ENCODE assay signal across 24 cellular contexts in genomic region chr1:43902058-43902831, GRCh38. TPM values are rescaled to one million over a fixed set of nuclear protein-coding genes. Genes with fewer than 3 reads are reported as not detected.
A peak's percentile ranks its signal among the peaks of the same experiment; 100 is the strongest.
DNase-seq lines count a peak whose midpoint lies in the region; ATAC-seq and TF ChIP-seq lines count a peak whose summit lies in the region.
"Had no signal": no experiment of that assay in that cellular context is flagged by ENCODE, and none has a peak within 500 bp of the region (broad histone marks: within the 10 kb centered on the region; RNA-seq: fewer than 3 reads in every experiment).

No MANE protein-coding gene starts in this region.

- H3K9me3 ChIP-seq in body of pancreas, result no peaks in the 10 kb centered on the region
- H3K9me3 ChIP-seq in prostate gland, result no peaks in the 10 kb centered on the region
- no peaks in the 10 kb centered on the region for H3K9me3 ChIP-seq in gastrocnemius medialis
- H3K9me3 ChIP-seq: sigmoid colon, vagina had no signal

- 21 to 58% methylated on average over 3 to 4 of the region's 4 CpGs for WGBS in body of pancreas, 2 donors
- 70% methylated on average over 4 of the region's 4 CpGs for WGBS in prostate gland

- no peak overlapping the region for H3K4me3 Mint-ChIP-seq in activated CD4-positive, alpha-beta T cell treated with anti-CD3 and anti-CD28 coated beads, Interleukin-2, amount 10 ng/mL, durations not matched to agents 7 days and 5 days
- H3K4me3 Mint-ChIP-seq: activated CD4-positive, alpha-beta memory T cell treated with anti-CD3 and anti-CD28 coated beads, Interleukin-2, amount 10 ng/mL, durations not matched to agents 7 days and 5 days; HFFc6; immature natural killer cell; natural killer cell had no signal

- H3K27me3 Mint-ChIP-seq in activated CD4-positive, alpha-beta T cell treated with anti-CD3 and anti-CD28 coated beads, Interleukin-2, amount 10 ng/mL, durations not matched to agents 7 days and 5 days, result no peaks in the 10 kb centered on the region
- H3K27me3 Mint-ChIP-seq: activated CD4-positive, alpha-beta memory T cell treated with anti-CD3 and anti-CD28 coated beads, Interleukin-2, amount 10 ng/mL, durations not matched to agents 7 days and 5 days had no signal

- intact Hi-C loops in body of pancreas (cut with DNase I), result no loop called here
- intact Hi-C loops in prostate gland (cut with DNase I), result no loop called here
- intact Hi-C loops in gastrocnemius medialis (cut with DNase I; ENCODE audit: low total_unique reads), result no loop called here

- CTCF ChIA-PET in activated CD4-positive, alpha-beta T cell treated with anti-CD3 and anti-CD28 coated beads, Interleukin-2, amount 10 ng/mL, durations not matched to agents 7 days and 5 days (lab: Charles Lee), result interaction anchor here (1.0 to 1.4 kb wide), 3 partner anchors 26 to 139 kb away, joined by 5 to 7 read pairs (median 6); no protein-coding TSS in a partner anchor

- H3K27ac Mint-ChIP-seq in activated CD4-positive, alpha-beta T cell treated with anti-CD3 and anti-CD28 coated beads, Interleukin-2, amount 10 ng/mL, durations not matched to agents 7 days and 5 days, result peak overlapping the region; percentile 25
- H3K27ac Mint-ChIP-seq: HFFc6, immature natural killer cell, natural killer cell had no signal

- H3K4me1 Mint-ChIP-seq in activated CD4-positive, alpha-beta T cell treated with anti-CD3 and anti-CD28 coated beads, Interleukin-2, amount 10 ng/mL, durations not matched to agents 7 days and 5 days, result peaks cover 2% of the 10 kb centered on the region
- H3K4me1 Mint-ChIP-seq: activated CD4-positive, alpha-beta memory T cell treated with anti-CD3 and anti-CD28 coated beads, Interleukin-2, amount 10 ng/mL, durations not matched to agents 7 days and 5 days; immature natural killer cell; natural killer cell had no signal

- DNase-seq in activated CD4-positive, alpha-beta T cell treated with anti-CD3 and anti-CD28 coated beads, Interleukin-2, amount 10 ng/mL, durations not matched to agents 7 days and 5 days, result no peak
- no peak for DNase-seq in activated CD4-positive, alpha-beta T cell treated with anti-CD3 and anti-CD28 coated beads, Interleukin-2, amount 50 U/mL, for 48 hours
- DNase-seq in NCI-H2029 treated with DMSO at 0.1 percent for 48 hours (lab: John Stamatoyannopoulos, UW) (peak; percentile 68), body of pancreas (peak in 3 of 4 donors; percentile 33 to 59 (median 54)), prostate gland (ENCODE audit: low spot score) (peak; percentile 25), Kasumi-1 (lab: John Stamatoyannopoulos, UW) (no peak), gastrocnemius medialis (no peak)
- DNase-seq: activated CD4-positive, alpha-beta memory T cell treated with anti-CD3 and anti-CD28 coated beads, Interleukin-2, amount 10 ng/mL, durations not matched to agents 7 days and 5 days; activated naive CD4-positive, alpha-beta T cell treated with anti-CD3 and anti-CD28 coated beads, Interleukin-2, amount 50 U/mL, for 16 hours; foreskin melanocyte; HFFc6; immature natural killer cell; MV-4-11; natural killer cell; NCI-H1694; NCI-H446 treated with DMSO at 0.1 percent for 48 hours; sigmoid colon; stimulated activated CD4-positive, alpha-beta T cell treated with anti-CD3 and anti-CD28 coated beads, Interleukin-15, amount 100 ng/mL, for 24 hours; substantia nigra had no signal

- POLR2A ChIA-PET in activated CD4-positive, alpha-beta T cell treated with anti-CD3 and anti-CD28 coated beads, Interleukin-2, amount 10 ng/mL, durations not matched to agents 7 days and 5 days (lab: Charles Lee), result no interaction called here

- TF ChIP-seq CTCF in body of pancreas (IDR thresholded peaks at IDR 0.05), result no peak
- no peak for TF ChIP-seq CTCF in prostate gland (IDR thresholded peaks at IDR 0.05)
- TF ChIP-seq CTCF in gastrocnemius medialis (IDR thresholded peaks at IDR 0.05 in 4 of 5, conservative IDR thresholded peaks at IDR 0.05 in 1 of 5), result no peak

- H3K9me3 Mint-ChIP-seq in activated CD4-positive, alpha-beta T cell treated with anti-CD3 and anti-CD28 coated beads, Interleukin-2, amount 10 ng/mL, durations not matched to agents 7 days and 5 days, result no peaks in the 10 kb centered on the region
- H3K9me3 Mint-ChIP-seq: activated CD4-positive, alpha-beta memory T cell treated with anti-CD3 and anti-CD28 coated beads, Interleukin-2, amount 10 ng/mL, durations not matched to agents 7 days and 5 days; HFFc6; immature natural killer cell; natural killer cell had no signal

- TF ChIP-seq POLR2A in body of pancreas (IDR thresholded peaks at IDR 0.05) (no peak), prostate gland (IDR thresholded peaks at IDR 0.05) (no peak), gastrocnemius medialis (IDR thresholded peaks at IDR 0.05) (no peak)

- peaks cover 4% of the 10 kb centered on the region for H3K36me3 Mint-ChIP-seq in activated CD4-positive, alpha-beta T cell treated with anti-CD3 and anti-CD28 coated beads, Interleukin-2, amount 10 ng/mL, durations not matched to agents 7 days and 5 days (ENCODE audit: low read depth)
- H3K36me3 Mint-ChIP-seq: natural killer cell had no signal

- no peaks in the 10 kb centered on the region for H3K27me3 ChIP-seq in body of pancreas
- no peaks in the 10 kb centered on the region for H3K27me3 ChIP-seq in prostate gland (replicated peaks; ENCODE audit: insufficient read depth)
- H3K27me3 ChIP-seq in gastrocnemius medialis, result no peaks in the 10 kb centered on the region
- H3K27me3 ChIP-seq: hepatocyte, sigmoid colon, vagina had no signal

- no peak for ATAC-seq in body of pancreas
- no peak for ATAC-seq in HG03280 (IDR thresholded peaks at IDR 0.05; ENCODE audit: unreplicated experiment)
- ATAC-seq in gastrocnemius medialis, result no peak
- ATAC-seq: natural killer cell had no signal

- H3K4me1 ChIP-seq in body of pancreas, result no peaks in the 10 kb centered on the region
- no peaks in the 10 kb centered on the region for H3K4me1 ChIP-seq in prostate gland (replicated peaks)
- H3K4me1 ChIP-seq in gastrocnemius medialis, result no peaks in the 10 kb centered on the region
- H3K4me1 ChIP-seq: parathyroid adenoma, sigmoid colon, vagina had no signal

- H3K4me3 ChIP-seq in body of pancreas (no peak overlapping the region), prostate gland (no peak overlapping the region), gastrocnemius medialis (no peak overlapping the region)
- H3K4me3 ChIP-seq: hepatocyte, sigmoid colon, vagina had no signal

- H3K36me3 ChIP-seq in body of pancreas (replicated peaks in 1 of 2; ENCODE audit: insufficient read depth in 1 of 2, low read depth in 2 of 2) (no peaks in the 10 kb centered on the region), prostate gland (no peaks in the 10 kb centered on the region), gastrocnemius medialis (peaks cover 0 to 21% of the 10 kb centered on the region in 2 donors)

- in situ Hi-C loops in gastrocnemius medialis (cut with MboI; ENCODE audit: low sequenced_read_pairs in 4 of 4), result no loop called here

- H3K27ac ChIP-seq in body of pancreas (peak overlapping the region in 2 of 4 donors; percentile 4 to 32), prostate gland (no peak overlapping the region), gastrocnemius medialis (no peak overlapping the region)
- H3K27ac ChIP-seq: hepatocyte, KMS-11, parathyroid adenoma, sigmoid colon, vagina had no signal

RNA-seq across cellular contexts. Expression of gene ARTN, which starts 31.4 kb away (rescaled TPM):
- total RNA-seq in activated CD4-positive, alpha-beta T cell treated with anti-CD3 and anti-CD28 coated beads, Interleukin-2, amount 10 ng/mL, durations not matched to agents 7 days and 5 days, result under 1 TPM; 0.10 to 0.52 TPM
- total RNA-seq in body of pancreas (10 to 100 TPM in 1 of 2 donors, 1 to 10 TPM in 1; 1.3 to 12.5 TPM), prostate gland (1 to 10 TPM; 4.1 to 5.4 TPM), gastrocnemius medialis (1 to 10 TPM in 1 of 4 donors, under 1 TPM in 1, not detected in 2; 0.25 to 1.8 TPM)
- total RNA-seq: hepatocyte had no signal

RNA-seq across cellular contexts. Expression of gene IPO13, which starts 44.5 kb away (rescaled TPM):
- total RNA-seq in activated CD4-positive, alpha-beta T cell treated with anti-CD3 and anti-CD28 coated beads, Interleukin-2, amount 10 ng/mL, durations not matched to agents 7 days and 5 days, result 10 to 100 TPM; 22.0 to 27.2 TPM
- total RNA-seq in body of pancreas (10 to 100 TPM; 10.4 to 29.3 TPM), prostate gland (10 to 100 TPM; 27.7 to 55.7 TPM), gastrocnemius medialis (100 to 1,000 TPM in 3 of 4 donors, 10 to 100 TPM in 1; 81.9 to 171 (median 105) TPM)

Comparison
In these comparisons a context has a peak if more than half of its experiments do, and no peak if none do; other contexts are left out.
1. DNase-seq: peak in NCI-H2029 treated with DMSO at 0.1 percent for 48 hours (single experiment), body of pancreas (3 of 4) and prostate gland (single experiment); none in activated CD4-positive, alpha-beta T cell treated with anti-CD3 and anti-CD28 coated beads, Interleukin-2, amount 10 ng/mL, durations not matched to agents 7 days and 5 days (single experiment), activated CD4-positive, alpha-beta T cell treated with anti-CD3 and anti-CD28 coated beads, Interleukin-2, amount 50 U/mL, for 48 hours (0 of 2), Kasumi-1 (0 of 2) and gastrocnemius medialis (0 of 2).